In the genomic region with DNA sequence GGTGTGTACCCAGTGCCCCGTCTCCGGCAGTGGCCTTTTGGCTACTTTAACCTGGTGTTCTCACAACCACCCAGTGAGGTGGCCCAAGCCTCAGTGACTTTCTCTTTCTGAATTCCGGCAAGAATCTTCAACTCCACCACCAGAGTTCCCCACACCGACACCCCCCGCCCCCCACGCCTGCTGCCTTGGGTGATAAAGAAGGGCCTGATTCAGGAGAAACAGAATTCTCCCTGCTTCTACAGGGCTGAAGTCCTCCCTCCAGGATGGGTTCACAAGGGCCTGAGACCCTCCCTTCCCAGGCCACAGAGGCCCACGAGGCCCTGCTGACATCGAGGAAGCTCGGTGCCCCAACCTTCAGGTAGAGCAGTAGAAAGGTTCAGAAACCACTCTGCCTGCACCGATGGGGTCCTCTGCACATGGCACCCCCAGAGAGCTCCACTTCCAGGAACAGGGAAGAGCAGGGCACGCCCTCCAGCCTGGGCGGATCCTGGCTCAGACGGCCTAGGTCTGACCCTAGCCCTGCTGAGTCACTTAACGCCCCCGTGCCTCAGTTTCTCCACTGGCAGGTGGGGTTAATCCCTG, we compare ENCODE assay signal across 1 cellular context.
A peak's percentile ranks its signal among the peaks of the same experiment; 100 is the strongest.
TF ChIP-seq lines count a peak whose summit lies in the region.

No MANE protein-coding gene starts in this region.

TF ChIP-seq in HepG2, 621 proteins besides CTCF, POLR2A, EP300 and RAD21 (continues in another document):
- TF ChIP-seq, protein P1, sequence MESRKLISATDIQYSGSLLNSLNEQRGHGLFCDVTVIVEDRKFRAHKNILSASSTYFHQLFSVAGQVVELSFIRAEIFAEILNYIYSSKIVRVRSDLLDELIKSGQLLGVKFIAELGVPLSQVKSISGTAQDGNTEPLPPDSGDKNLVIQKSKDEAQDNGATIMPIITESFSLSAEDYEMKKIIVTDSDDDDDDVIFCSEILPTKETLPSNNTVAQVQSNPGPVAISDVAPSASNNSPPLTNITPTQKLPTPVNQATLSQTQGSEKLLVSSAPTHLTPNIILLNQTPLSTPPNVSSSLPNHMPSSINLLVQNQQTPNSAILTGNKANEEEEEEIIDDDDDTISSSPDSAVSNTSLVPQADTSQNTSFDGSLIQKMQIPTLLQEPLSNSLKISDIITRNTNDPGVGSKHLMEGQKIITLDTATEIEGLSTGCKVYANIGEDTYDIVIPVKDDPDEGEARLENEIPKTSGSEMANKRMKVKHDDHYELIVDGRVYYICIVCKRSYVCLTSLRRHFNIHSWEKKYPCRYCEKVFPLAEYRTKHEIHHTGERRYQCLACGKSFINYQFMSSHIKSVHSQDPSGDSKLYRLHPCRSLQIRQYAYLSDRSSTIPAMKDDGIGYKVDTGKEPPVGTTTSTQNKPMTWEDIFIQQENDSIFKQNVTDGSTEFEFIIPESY (CRISPR knock-in tag; IDR thresholded peaks at IDR 0.05), result no peak
- TF ChIP-seq ZNF121 (CRISPR knock-in tag; IDR thresholded peaks at IDR 0.05), result no peak
- TF ChIP-seq KAT2B (IDR thresholded peaks at IDR 0.05; ENCODE audit: borderline replicate concordance, low read depth, low read length), result no peak
- TF ChIP-seq KLF6 (CRISPR knock-in tag; IDR thresholded peaks at IDR 0.05), result no peak
- TF ChIP-seq SIN3A (IDR thresholded peaks at IDR 0.05; ENCODE audit: borderline replicate concordance, low read depth, low read length), result no peak
- no peak for TF ChIP-seq SRSF9 (IDR thresholded peaks at IDR 0.05; ENCODE audit: borderline replicate concordance, insufficient read depth, low read depth, low read length, poor library complexity, severe bottlenecking)
- TF ChIP-seq NCOR1 (IDR thresholded peaks at IDR 0.05; ENCODE audit: borderline replicate concordance, low read length), result no peak
- TF ChIP-seq ZFP62 (CRISPR knock-in tag; IDR thresholded peaks at IDR 0.05), result no peak
- TF ChIP-seq, protein P2, sequence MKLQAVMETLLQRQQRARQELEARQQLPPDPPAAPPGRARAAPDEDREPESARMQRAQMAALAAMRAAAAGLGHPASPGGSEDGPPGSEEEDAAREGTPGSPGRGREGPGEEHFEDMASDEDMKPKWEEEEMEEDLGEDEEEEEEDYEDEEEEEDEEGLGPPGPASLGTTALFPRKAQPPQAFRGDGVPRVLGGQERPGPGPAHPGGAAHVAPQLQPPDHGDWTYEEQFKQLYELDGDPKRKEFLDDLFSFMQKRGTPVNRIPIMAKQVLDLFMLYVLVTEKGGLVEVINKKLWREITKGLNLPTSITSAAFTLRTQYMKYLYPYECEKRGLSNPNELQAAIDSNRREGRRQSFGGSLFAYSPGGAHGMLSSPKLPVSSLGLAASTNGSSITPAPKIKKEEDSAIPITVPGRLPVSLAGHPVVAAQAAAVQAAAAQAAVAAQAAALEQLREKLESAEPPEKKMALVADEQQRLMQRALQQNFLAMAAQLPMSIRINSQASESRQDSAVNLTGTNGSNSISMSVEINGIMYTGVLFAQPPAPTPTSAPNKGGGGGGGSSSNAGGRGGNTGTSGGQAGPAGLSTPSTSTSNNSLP (IDR thresholded peaks at IDR 0.05; ENCODE audit: low read depth, low read length), result no peak
- TF ChIP-seq RBM22 (optimal IDR thresholded peaks at IDR 0.05; ENCODE audit: low read length), result peak; percentile 40
- no peak for TF ChIP-seq ZFY (CRISPR knock-in tag; IDR thresholded peaks at IDR 0.05)
- TF ChIP-seq NFKB2 (CRISPR knock-in tag; IDR thresholded peaks at IDR 0.05; ENCODE audit: borderline replicate concordance), result no peak
- 0 out of 2 replicates have a peak, but pooled peaks have one; percentile 41 for TF ChIP-seq CHD2 (IDR thresholded peaks at IDR 0.05; ENCODE audit: low read depth, low read length)
- TF ChIP-seq, protein P3, sequence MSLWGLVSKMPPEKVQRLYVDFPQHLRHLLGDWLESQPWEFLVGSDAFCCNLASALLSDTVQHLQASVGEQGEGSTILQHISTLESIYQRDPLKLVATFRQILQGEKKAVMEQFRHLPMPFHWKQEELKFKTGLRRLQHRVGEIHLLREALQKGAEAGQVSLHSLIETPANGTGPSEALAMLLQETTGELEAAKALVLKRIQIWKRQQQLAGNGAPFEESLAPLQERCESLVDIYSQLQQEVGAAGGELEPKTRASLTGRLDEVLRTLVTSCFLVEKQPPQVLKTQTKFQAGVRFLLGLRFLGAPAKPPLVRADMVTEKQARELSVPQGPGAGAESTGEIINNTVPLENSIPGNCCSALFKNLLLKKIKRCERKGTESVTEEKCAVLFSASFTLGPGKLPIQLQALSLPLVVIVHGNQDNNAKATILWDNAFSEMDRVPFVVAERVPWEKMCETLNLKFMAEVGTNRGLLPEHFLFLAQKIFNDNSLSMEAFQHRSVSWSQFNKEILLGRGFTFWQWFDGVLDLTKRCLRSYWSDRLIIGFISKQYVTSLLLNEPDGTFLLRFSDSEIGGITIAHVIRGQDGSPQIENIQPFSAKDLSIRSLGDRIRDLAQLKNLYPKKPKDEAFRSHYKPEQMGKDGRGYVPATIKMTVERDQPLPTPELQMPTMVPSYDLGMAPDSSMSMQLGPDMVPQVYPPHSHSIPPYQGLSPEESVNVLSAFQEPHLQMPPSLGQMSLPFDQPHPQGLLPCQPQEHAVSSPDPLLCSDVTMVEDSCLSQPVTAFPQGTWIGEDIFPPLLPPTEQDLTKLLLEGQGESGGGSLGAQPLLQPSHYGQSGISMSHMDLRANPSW (CRISPR knock-in tag; IDR thresholded peaks at IDR 0.05; ENCODE audit: borderline replicate concordance), result no peak
- no peak for TF ChIP-seq HNRNPLL (IDR thresholded peaks at IDR 0.05; ENCODE audit: low read depth, low read length, poor library complexity, severe bottlenecking)
- TF ChIP-seq ZFP1 (CRISPR knock-in tag; IDR thresholded peaks at IDR 0.05), result no peak
- TF ChIP-seq ZNF510 (CRISPR knock-in tag; IDR thresholded peaks at IDR 0.05; ENCODE audit: low read depth), result 0 out of 2 replicates have a peak, but pooled peaks have one; percentile 13
- peak; percentile 33; the same call in 1 of the 2 replicates for TF ChIP-seq FOSL2 (CRISPR knock-in tag; IDR thresholded peaks at IDR 0.05)
- TF ChIP-seq, protein P4, sequence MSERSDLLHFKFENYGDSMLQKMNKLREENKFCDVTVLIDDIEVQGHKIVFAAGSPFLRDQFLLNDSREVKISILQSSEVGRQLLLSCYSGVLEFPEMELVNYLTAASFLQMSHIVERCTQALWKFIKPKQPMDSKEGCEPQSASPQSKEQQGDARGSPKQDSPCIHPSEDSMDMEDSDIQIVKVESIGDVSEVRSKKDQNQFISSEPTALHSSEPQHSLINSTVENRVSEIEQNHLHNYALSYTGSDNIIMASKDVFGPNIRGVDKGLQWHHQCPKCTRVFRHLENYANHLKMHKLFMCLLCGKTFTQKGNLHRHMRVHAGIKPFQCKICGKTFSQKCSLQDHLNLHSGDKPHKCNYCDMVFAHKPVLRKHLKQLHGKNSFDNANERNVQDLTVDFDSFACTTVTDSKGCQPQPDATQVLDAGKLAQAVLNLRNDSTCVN (CRISPR knock-in tag; IDR thresholded peaks at IDR 0.05; ENCODE audit: borderline replicate concordance), result no peak
- no peak for TF ChIP-seq ZNF343 (CRISPR knock-in tag; IDR thresholded peaks at IDR 0.05)
- TF ChIP-seq ZNF317 (CRISPR knock-in tag; IDR thresholded peaks at IDR 0.05), result no peak
- no peak for TF ChIP-seq RORA (CRISPR knock-in tag; IDR thresholded peaks at IDR 0.05)
- TF ChIP-seq ZNF234 (CRISPR knock-in tag; conservative IDR thresholded peaks at IDR 0.05), result no peak
- TF ChIP-seq RARA (CRISPR knock-in tag; IDR thresholded peaks at IDR 0.05), result no peak
- TF ChIP-seq PHF21A (CRISPR knock-in tag; IDR thresholded peaks at IDR 0.05), result peak; percentile 38
- TF ChIP-seq ZNF652 (CRISPR knock-in tag; IDR thresholded peaks at IDR 0.05; ENCODE audit: borderline replicate concordance, low read depth), result no peak
- TF ChIP-seq, protein P5, sequence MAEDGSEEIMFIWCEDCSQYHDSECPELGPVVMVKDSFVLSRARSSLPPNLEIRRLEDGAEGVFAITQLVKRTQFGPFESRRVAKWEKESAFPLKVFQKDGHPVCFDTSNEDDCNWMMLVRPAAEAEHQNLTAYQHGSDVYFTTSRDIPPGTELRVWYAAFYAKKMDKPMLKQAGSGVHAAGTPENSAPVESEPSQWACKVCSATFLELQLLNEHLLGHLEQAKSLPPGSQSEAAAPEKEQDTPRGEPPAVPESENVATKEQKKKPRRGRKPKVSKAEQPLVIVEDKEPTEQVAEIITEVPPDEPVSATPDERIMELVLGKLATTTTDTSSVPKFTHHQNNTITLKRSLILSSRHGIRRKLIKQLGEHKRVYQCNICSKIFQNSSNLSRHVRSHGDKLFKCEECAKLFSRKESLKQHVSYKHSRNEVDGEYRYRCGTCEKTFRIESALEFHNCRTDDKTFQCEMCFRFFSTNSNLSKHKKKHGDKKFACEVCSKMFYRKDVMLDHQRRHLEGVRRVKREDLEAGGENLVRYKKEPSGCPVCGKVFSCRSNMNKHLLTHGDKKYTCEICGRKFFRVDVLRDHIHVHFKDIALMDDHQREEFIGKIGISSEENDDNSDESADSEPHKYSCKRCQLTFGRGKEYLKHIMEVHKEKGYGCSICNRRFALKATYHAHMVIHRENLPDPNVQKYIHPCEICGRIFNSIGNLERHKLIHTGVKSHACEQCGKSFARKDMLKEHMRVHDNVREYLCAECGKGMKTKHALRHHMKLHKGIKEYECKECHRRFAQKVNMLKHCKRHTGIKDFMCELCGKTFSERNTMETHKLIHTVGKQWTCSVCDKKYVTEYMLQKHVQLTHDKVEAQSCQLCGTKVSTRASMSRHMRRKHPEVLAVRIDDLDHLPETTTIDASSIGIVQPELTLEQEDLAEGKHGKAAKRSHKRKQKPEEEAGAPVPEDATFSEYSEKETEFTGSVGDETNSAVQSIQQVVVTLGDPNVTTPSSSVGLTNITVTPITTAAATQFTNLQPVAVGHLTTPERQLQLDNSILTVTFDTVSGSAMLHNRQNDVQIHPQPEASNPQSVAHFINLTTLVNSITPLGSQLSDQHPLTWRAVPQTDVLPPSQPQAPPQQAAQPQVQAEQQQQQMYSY (CRISPR knock-in tag; IDR thresholded peaks at IDR 0.05), result no peak
- TF ChIP-seq, protein P6, sequence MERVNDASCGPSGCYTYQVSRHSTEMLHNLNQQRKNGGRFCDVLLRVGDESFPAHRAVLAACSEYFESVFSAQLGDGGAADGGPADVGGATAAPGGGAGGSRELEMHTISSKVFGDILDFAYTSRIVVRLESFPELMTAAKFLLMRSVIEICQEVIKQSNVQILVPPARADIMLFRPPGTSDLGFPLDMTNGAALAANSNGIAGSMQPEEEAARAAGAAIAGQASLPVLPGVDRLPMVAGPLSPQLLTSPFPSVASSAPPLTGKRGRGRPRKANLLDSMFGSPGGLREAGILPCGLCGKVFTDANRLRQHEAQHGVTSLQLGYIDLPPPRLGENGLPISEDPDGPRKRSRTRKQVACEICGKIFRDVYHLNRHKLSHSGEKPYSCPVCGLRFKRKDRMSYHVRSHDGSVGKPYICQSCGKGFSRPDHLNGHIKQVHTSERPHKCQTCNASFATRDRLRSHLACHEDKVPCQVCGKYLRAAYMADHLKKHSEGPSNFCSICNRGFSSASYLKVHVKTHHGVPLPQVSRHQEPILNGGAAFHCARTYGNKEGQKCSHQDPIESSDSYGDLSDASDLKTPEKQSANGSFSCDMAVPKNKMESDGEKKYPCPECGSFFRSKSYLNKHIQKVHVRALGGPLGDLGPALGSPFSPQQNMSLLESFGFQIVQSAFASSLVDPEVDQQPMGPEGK (CRISPR knock-in tag; IDR thresholded peaks at IDR 0.05), result no peak
- TF ChIP-seq, protein P7, sequence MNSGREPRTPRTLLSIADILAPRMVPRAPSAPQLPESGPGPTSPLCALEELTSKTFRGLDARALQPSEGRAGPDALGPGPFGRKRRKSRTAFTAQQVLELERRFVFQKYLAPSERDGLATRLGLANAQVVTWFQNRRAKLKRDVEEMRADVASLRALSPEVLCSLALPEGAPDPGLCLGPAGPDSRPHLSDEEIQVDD (CRISPR knock-in tag; IDR thresholded peaks at IDR 0.05; ENCODE audit: borderline replicate concordance), result no peak
- no peak for TF ChIP-seq SUZ12 (IDR thresholded peaks at IDR 0.05; ENCODE audit: low read depth, low read length)
- no peak for TF ChIP-seq ZBTB3 (CRISPR knock-in tag; IDR thresholded peaks at IDR 0.05; ENCODE audit: borderline replicate concordance, low read depth)
- TF ChIP-seq FOXP1 (IDR thresholded peaks at IDR 0.05), result no peak
- no peak for TF ChIP-seq FOXP1 (CRISPR knock-in tag; IDR thresholded peaks at IDR 0.05)
- TF ChIP-seq, protein P8, sequence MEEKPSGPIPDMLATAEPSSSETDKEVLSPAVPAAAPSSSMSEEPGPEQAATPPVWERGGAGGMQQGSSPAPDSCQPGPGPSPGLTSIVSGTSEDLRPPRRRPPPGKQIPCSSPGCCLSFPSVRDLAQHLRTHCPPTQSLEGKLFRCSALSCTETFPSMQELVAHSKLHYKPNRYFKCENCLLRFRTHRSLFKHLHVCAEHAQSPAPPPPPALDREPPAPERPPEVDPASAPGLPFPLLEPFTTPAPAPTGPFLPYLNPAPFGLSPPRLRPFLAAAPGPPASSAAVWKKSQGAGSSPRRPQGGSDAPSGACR (CRISPR knock-in tag; IDR thresholded peaks at IDR 0.05), result no peak
- TF ChIP-seq PITX1 (CRISPR knock-in tag; IDR thresholded peaks at IDR 0.05), result no peak
- TF ChIP-seq HES4 (CRISPR knock-in tag; IDR thresholded peaks at IDR 0.05; ENCODE audit: borderline replicate concordance), result no peak
- TF ChIP-seq MEF2D (CRISPR knock-in tag; IDR thresholded peaks at IDR 0.05), result no peak
- TF ChIP-seq CAMTA2 (CRISPR knock-in tag; IDR thresholded peaks at IDR 0.05; ENCODE audit: borderline replicate concordance), result no peak; the same call in 1 of the 2 replicates
- no peak for TF ChIP-seq ZKSCAN8 (CRISPR knock-in tag; IDR thresholded peaks at IDR 0.05; ENCODE audit: borderline replicate concordance)
- TF ChIP-seq AGO2 (optimal IDR thresholded peaks at IDR 0.05; ENCODE audit: low read depth, low read length), result no peak
- no peak for TF ChIP-seq ZNF263 (CRISPR knock-in tag; IDR thresholded peaks at IDR 0.05)
- no peak for TF ChIP-seq ZNF484 (CRISPR knock-in tag; IDR thresholded peaks at IDR 0.05; ENCODE audit: borderline replicate concordance, low read depth)
- TF ChIP-seq ZFP37 (CRISPR knock-in tag; IDR thresholded peaks at IDR 0.05; ENCODE audit: borderline replicate concordance), result no peak
- no peak for TF ChIP-seq BRD4 (CRISPR knock-in tag; IDR thresholded peaks at IDR 0.05)
- TF ChIP-seq ZNF546 (CRISPR knock-in tag; conservative IDR thresholded peaks at IDR 0.05), result no peak
- no peak for TF ChIP-seq SMYD3 (CRISPR knock-in tag; IDR thresholded peaks at IDR 0.05)
- TF ChIP-seq, protein P9, sequence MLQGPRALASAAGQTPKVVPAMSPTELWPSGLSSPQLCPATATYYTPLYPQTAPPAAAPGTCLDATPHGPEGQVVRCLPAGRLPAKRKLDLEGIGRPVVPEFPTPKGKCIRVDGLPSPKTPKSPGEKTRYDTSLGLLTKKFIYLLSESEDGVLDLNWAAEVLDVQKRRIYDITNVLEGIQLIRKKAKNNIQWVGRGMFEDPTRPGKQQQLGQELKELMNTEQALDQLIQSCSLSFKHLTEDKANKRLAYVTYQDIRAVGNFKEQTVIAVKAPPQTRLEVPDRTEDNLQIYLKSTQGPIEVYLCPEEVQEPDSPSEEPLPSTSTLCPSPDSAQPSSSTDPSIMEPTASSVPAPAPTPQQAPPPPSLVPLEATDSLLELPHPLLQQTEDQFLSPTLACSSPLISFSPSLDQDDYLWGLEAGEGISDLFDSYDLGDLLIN (CRISPR knock-in tag; IDR thresholded peaks at IDR 0.05; ENCODE audit: borderline replicate concordance), result no peak
- TF ChIP-seq ZNF605 (CRISPR knock-in tag; IDR thresholded peaks at IDR 0.05), result no peak
